10 cellular contexts compared by ENCODE assay signal in the genomic region with DNA sequence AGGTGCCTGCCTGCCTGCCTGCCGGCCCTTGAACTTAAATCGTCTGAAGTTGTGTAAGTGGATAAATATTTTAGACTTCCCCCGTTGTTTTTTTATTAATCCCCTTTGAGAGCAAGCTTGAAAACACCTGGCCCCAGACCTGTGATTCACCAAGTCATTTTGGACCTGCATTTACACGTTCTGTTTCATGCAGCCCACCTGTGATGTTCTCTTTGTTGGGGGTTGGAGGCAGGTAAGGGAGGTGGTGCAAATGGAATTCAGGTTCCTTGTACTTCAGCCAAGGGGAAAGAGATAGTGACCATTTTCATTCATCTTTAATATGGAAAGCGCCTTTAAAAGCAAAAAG. TPM values are rescaled to one million over a fixed set of nuclear protein-coding genes. Genes with fewer than 3 reads are reported as not detected.
DNase-seq lines count a peak whose midpoint lies in the region; ATAC-seq, FAIRE-seq and TF ChIP-seq lines count a peak whose summit lies in the region.
"Had no signal": no experiment of that assay in that cellular context is flagged by ENCODE, and none has a peak within 500 bp of the region (broad histone marks: within the 10 kb centered on the region; RNA-seq: fewer than 3 reads in every experiment).

No MANE protein-coding gene starts in this region.

- CTCF ChIA-PET in A549 (lab: Yijun Ruan, JAX) (interaction anchor here (1.0 to 1.3 kb wide), 3 partner anchors 18 to 22 kb away, joined by 3 read pairs; no protein-coding TSS in a partner anchor), mammary epithelial cell (lab: Charles Lee; ENCODE audit: low non-redundant PET) (no interaction called here)

- no peak for TF ChIP-seq RAD21 in A549 (conservative IDR thresholded peaks at IDR 0.05 in 1 of 2, IDR thresholded peaks at IDR 0.05 in 1 of 2)

- H3K9ac ChIP-seq in mammary epithelial cell (ENCODE audit: insufficient read depth, low read length): peak overlapping the region; percentile 50

- DNase-seq in A549 (ENCODE audit: low read depth in 1 of 2, low spot score in 1 of 2) (no peak), HL-60 (ENCODE audit: low read depth in 1 of 2, low spot score in 1 of 2) (no peak), mammary epithelial cell (no peak), mucosa of descending colon (no peak), ACHN (no peak), NCI-H2227 treated with DMSO at 0.1 percent for 48 hours (lab: John Stamatoyannopoulos, UW) (no peak), NCI-H446 treated with DMSO at 0.1 percent for 48 hours (lab: John Stamatoyannopoulos, UW) (no peak)
- DNase-seq: NCI-H1436 treated with DMSO at 0.1 percent for 48 hours had no signal

- TF ChIP-seq EP300 in A549 (IDR thresholded peaks at IDR 0.05): no peak

- in situ Hi-C loops in mammary epithelial cell (cut with MboI; ENCODE audit: low sequenced_read_pairs in 2 of 2) (no loop called here), ACHN (cut with HindIII; ENCODE audit: low pct_ligation_motif_present, low pct_unique_long_range_greater_than_20kb, low sequenced_read_pairs) (no loop called here)

- H3K9me3 ChIP-seq in A549: no peaks in the 10 kb centered on the region
- H3K9me3 ChIP-seq in mammary epithelial cell (replicated peaks; ENCODE audit: insufficient read depth, low read length): no peaks in the 10 kb centered on the region
- H3K9me3 ChIP-seq in mucosa of descending colon: no peaks in the 10 kb centered on the region

- H3K4me2 ChIP-seq in A549 (peak overlapping the region; percentile 81), mammary epithelial cell (ENCODE audit: insufficient read depth, low read depth, low read length) (peak overlapping the region; percentile 90)

- no peak for TF ChIP-seq POLR2A in A549 (IDR thresholded peaks at IDR 0.05; ENCODE audit: low read length)

- dilution Hi-C loops in mammary epithelial cell (cut with HindIII; ENCODE audit: low sequenced_read_pairs): no loop called here

- POLR2A ChIA-PET in A549 (lab: Yijun Ruan, JAX): no interaction called here

- ATAC-seq in A549 (no peak), mucosa of descending colon (no peak), HG03439 (IDR thresholded peaks at IDR 0.05; ENCODE audit: unreplicated experiment) (no peak)

- peak overlapping the region; percentile 97 for H2AFZ ChIP-seq in mammary epithelial cell (ENCODE audit: low read depth, low read length)

- no peak for FAIRE-seq in A549 (lab: Jason Lieb, UNC)
- FAIRE-seq: colon had no signal

- H3K79me2 ChIP-seq in mammary epithelial cell (ENCODE audit: insufficient read depth, low read length): peaks cover 6% of the 10 kb centered on the region

- 29% methylated on average over 5 of the region's 5 CpGs for WGBS in A549 (ENCODE audit: missing lambda C conversion rate)
- WGBS in mammary epithelial cell (ENCODE audit: low coverage, missing lambda C conversion rate): 20% methylated on average over 5 of the region's 5 CpGs

- peak overlapping the region in 1 of 2 experiments; percentile 93; a peak in 4 of 6 replicates for H3K27ac ChIP-seq in A549
- no peak overlapping the region for H3K27ac ChIP-seq in HL-60 (replicated peaks)
- no peak overlapping the region for H3K27ac ChIP-seq in mammary epithelial cell (ENCODE audit: insufficient read depth, low read depth, low read length)

- no peaks in the 10 kb centered on the region for H3K36me3 ChIP-seq in mammary epithelial cell (ENCODE audit: insufficient read depth, low read length)
- no peaks in the 10 kb centered on the region for H3K36me3 ChIP-seq in mucosa of descending colon (ENCODE audit: low read depth)

- no peaks in the 10 kb centered on the region for H4K20me1 ChIP-seq in mammary epithelial cell (ENCODE audit: insufficient read depth, low read length)

- no TSS peak for BruUV-seq in mammary epithelial cell (replicated peaks; lab: Mats Ljungman, UMichigan)

- intact Hi-C loops in mammary epithelial cell (cut with micrococcal nuclease) (loop anchor here (2.0 to 10.0 kb wide), 2 partner anchors 18 to 370 kb away; partner anchors contain the start of gene RSPH1), mucosa of descending colon (cut with DNase I, micrococcal nuclease) (loop anchor here in 1 of 2 donors (10.0 kb wide), 1 partner anchor 50 kb away; no protein-coding TSS in a partner anchor)

- H3K4me3 ChIP-seq in A549 (peak overlapping the region; percentile 50), HL-60 (replicated peaks; ENCODE audit: insufficient read depth, low read length) (peak overlapping the region; percentile 76), mammary epithelial cell (replicated peaks in 1 of 3; ENCODE audit: insufficient read depth in 1 of 3, low read depth in 2 of 3, low read length in 3 of 3) (peak overlapping the region; percentile 66 to 72 (median 70)), mucosa of descending colon (peak overlapping the region; percentile 72)

- H3K27me3 ChIP-seq in HL-60 (ENCODE audit: insufficient read depth, poor library complexity, severe bottlenecking) (no peaks in the 10 kb centered on the region), mammary epithelial cell (ENCODE audit: insufficient read depth, low read length) (no peaks in the 10 kb centered on the region)

- H3K4me1 ChIP-seq in A549 (peaks cover 32% of the 10 kb centered on the region), mammary epithelial cell (ENCODE audit: insufficient read depth, low read length) (peaks cover 27% of the 10 kb centered on the region), mucosa of descending colon (ENCODE audit: low read depth) (peaks cover 20% of the 10 kb centered on the region)

- no peak for TF ChIP-seq CTCF in A549 (IDR thresholded peaks at IDR 0.05)
- no peak for TF ChIP-seq CTCF in HL-60 (IDR thresholded peaks at IDR 0.05; ENCODE audit: insufficient read depth, low read length)
- TF ChIP-seq CTCF in mammary epithelial cell (conservative IDR thresholded peaks at IDR 0.05 in 1 of 2, IDR thresholded peaks at IDR 0.05 in 1 of 2; ENCODE audit: extremely low read depth in 1 of 2, insufficient read depth in 1 of 2, low read depth in 1 of 2, low read length in 2 of 2): no peak
- no peak for TF ChIP-seq CTCF in mucosa of descending colon (IDR thresholded peaks at IDR 0.05)

TF ChIP-seq in A549, 52 proteins besides CTCF, POLR2A, EP300 and RAD21:
- TF ChIP-seq NR3C1 (IDR thresholded peaks at IDR 0.05) (no peak), CHD4 (IDR thresholded peaks at IDR 0.05; ENCODE audit: borderline replicate concordance) (no peak), BHLHE40 (IDR thresholded peaks at IDR 0.05; ENCODE audit: low read depth, low read length) (no peak), JUNB (IDR thresholded peaks at IDR 0.05) (no peak), ZFP36 (IDR thresholded peaks at IDR 0.05; ENCODE audit: borderline replicate concordance, partially characterized antibody) (no peak), NFE2L2 (conservative IDR thresholded peaks at IDR 0.05; ENCODE audit: low read length) (no peak)
- TF ChIP-seq, protein P1, sequence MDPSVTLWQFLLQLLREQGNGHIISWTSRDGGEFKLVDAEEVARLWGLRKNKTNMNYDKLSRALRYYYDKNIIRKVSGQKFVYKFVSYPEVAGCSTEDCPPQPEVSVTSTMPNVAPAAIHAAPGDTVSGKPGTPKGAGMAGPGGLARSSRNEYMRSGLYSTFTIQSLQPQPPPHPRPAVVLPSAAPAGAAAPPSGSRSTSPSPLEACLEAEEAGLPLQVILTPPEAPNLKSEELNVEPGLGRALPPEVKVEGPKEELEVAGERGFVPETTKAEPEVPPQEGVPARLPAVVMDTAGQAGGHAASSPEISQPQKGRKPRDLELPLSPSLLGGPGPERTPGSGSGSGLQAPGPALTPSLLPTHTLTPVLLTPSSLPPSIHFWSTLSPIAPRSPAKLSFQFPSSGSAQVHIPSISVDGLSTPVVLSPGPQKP (IDR thresholded peaks at IDR 0.05; ENCODE audit: low read depth, low read length): no peak

RNA-seq across cellular contexts. Expression of gene SLC37A1, which starts 1.2 kb away (rescaled TPM):
- polyA plus RNA-seq in A549 (2011; rRNA removed) (1.9 and 2.1 TPM in 2 replicates), A549 (2017; fragmentation: RNase III; extraction: RNeasy Plus Mini Kit Qiagen cat#74134 plus additional on column Dnase treatment) (1.9 to 2.3 TPM (median 2.1 TPM) in 3 replicates), mammary epithelial cell (3.9 TPM)
- polyA plus RNA-seq in A549 (2012; cell fraction: cytosol; rRNA removed): 2.1 and 2.2 TPM in 2 replicates
- 3.4 and 3.7 TPM in 2 replicates for polyA plus RNA-seq in A549 (2012; cell fraction: nucleus; rRNA removed)
- polyA minus RNA-seq in A549 (2011; rRNA and poly(A)+ RNA removed): 2.3 and 4.7 TPM in 2 replicates
- total RNA-seq in mammary epithelial cell (1 to 10 TPM; 7.7 to 8.7 TPM), mucosa of descending colon (100 to 1,000 TPM in 1 of 3 donors, 10 to 100 TPM in 2; 52.3 to 179 (median 92.3) TPM)
- 5.0 TPM for polyA minus RNA-seq in mammary epithelial cell

RNA-seq across cellular contexts. Expression of gene RSPH1, which starts 18.8 kb away (rescaled TPM):
- polyA plus RNA-seq in A549 (2011; rRNA removed) (0.58 and 0.71 TPM in 2 replicates), A549 (2017; fragmentation: RNase III; extraction: RNeasy Plus Mini Kit Qiagen cat#74134 plus additional on column Dnase treatment) (0.66 to 0.87 TPM (median 0.85 TPM) in 3 replicates), mammary epithelial cell (0.35 TPM)
- polyA plus RNA-seq in A549 (2012; cell fraction: cytosol; rRNA removed): 0.35 and 0.57 TPM in 2 replicates
- polyA plus RNA-seq in A549 (2012; cell fraction: nucleus; rRNA removed): 0.09 and 0.12 TPM in 2 replicates
- 0.39 and 1.0 TPM in 2 replicates for polyA minus RNA-seq in A549 (2011; rRNA and poly(A)+ RNA removed)
- total RNA-seq in mammary epithelial cell (under 1 TPM; 0.50 to 0.66 TPM), mucosa of descending colon (1 to 10 TPM; 4.0 to 7.6 (median 4.5) TPM)
- polyA minus RNA-seq in mammary epithelial cell: not detected

Comparison
In these comparisons a context has a peak if more than half of its experiments do, and no peak if none do; other contexts are left out.
1. RNA of gene SLC37A1, which starts 1.2 kb away (total RNA-seq): 52.3 to 179 TPM in mucosa of descending colon; 7.7 to 8.7 TPM in mammary epithelial cell; every median in the first group is over 4 times any median in the second.
2. Peak in every context shown above with its lines, with median percentiles within 50 percentile points of each other: H3K4me3 ChIP-seq.